ENCODE assay signal across 8 cellular contexts in genomic region chr17:18681767-18682571, GRCh38. TPM values are rescaled to one million over a fixed set of nuclear protein-coding genes. Genes with fewer than 3 reads are reported as not detected.
DNase-seq lines count a peak whose midpoint lies in the region; ATAC-seq and TF ChIP-seq lines count a peak whose summit lies in the region.
"Not testable (repeated sequence)": the region's sequence is repeated elsewhere in the genome, so short reads cannot be mapped to it uniquely, and the experiment has no call there.

FOXO3B (minus strand) TSS chr17:18682314; CDS start chr17:18681651, 663 bp downstream.

- not testable (repeated sequence) for H3K9me3 ChIP-seq in aorta (ENCODE audit: control insufficient read depth, low read length)

- BruUV-seq in MCF 10A (replicated peaks; lab: Mats Ljungman, UMichigan): TSS peak; percentile 56

- not testable (repeated sequence) for H3K27me3 Mint-ChIP-seq in MCF 10A (ENCODE audit: insufficient read depth, unreplicated experiment)

- not testable (repeated sequence) for H3K27ac Mint-ChIP-seq in MCF 10A (ENCODE audit: low read depth, unreplicated experiment)

- H3K4me1 Mint-ChIP-seq in MCF 10A (ENCODE audit: insufficient read depth, unreplicated experiment): not testable (repeated sequence)

- not testable (repeated sequence) for H3K4me1 ChIP-seq in aorta (ENCODE audit: control insufficient read depth in 1 of 2, insufficient read depth in 2 of 2, low read length in 2 of 2)

- DNase-seq in NCI-H2107 treated with DMSO at 0.1 percent for 48 hours (lab: John Stamatoyannopoulos, UW; ENCODE audit: unreplicated experiment): peak; percentile 55
- peak; percentile 77 for DNase-seq in UCSD-AML1 (lab: John Stamatoyannopoulos, UW; ENCODE audit: unreplicated experiment)
- peak; percentile 91 for DNase-seq in MCF 10A (ENCODE audit: unreplicated experiment)
- peak; percentile 62 for DNase-seq in iPS DF 4.7 (ENCODE audit: extremely low read depth, low spot score)
- peak; percentile 86 for DNase-seq in retinal pigment epithelial cell (ENCODE audit: low read depth)
- peak; percentile 94 to 96 for DNase-seq in aorta

- H3K4me3 ChIP-seq in retinal pigment epithelial cell (ENCODE audit: low read length) (peak within 1 kb of the TSS; percentile 61), aorta (ENCODE audit: low read length in 2 of 2) (peak within 1 kb of the TSS; percentile 18 to 46)

- not testable (repeated sequence) for H3K27me3 ChIP-seq in aorta (ENCODE audit: control insufficient read depth in 1 of 2, insufficient read depth in 2 of 2, low read length in 1 of 2)

- H3K9me3 Mint-ChIP-seq in MCF 10A (ENCODE audit: unreplicated experiment): not testable (repeated sequence)

- not testable (repeated sequence) for H3K36me3 Mint-ChIP-seq in MCF 10A (ENCODE audit: insufficient read depth, unreplicated experiment)

- H3K27ac ChIP-seq in aorta (ENCODE audit: low read depth in 1 of 2, low read length in 2 of 2): not testable (repeated sequence)

- CTCF ChIA-PET in MCF 10A (lab: Yijun Ruan, JAX): not testable (repeated sequence)

- WGBS in aorta, 2 donors: 0 to 1% methylated on average over 28 to 54 of the region's 58 CpGs

- peak within 1 kb of the TSS; percentile 79 for H3K4me3 Mint-ChIP-seq in MCF 10A (ENCODE audit: unreplicated experiment)

- not testable (repeated sequence) for TF ChIP-seq CTCF in MCF 10A (IDR thresholded peaks at IDR 0.05; ENCODE audit: unreplicated experiment); retinal pigment epithelial cell (conservative IDR thresholded peaks at IDR 0.05; ENCODE audit: low read depth, low read length)

- intact Hi-C loops in MCF 10A (cut with micrococcal nuclease); aorta (cut with DNase I): not testable (repeated sequence)

- not testable (repeated sequence) for H3K36me3 ChIP-seq in aorta (ENCODE audit: control insufficient read depth in 1 of 2, insufficient read depth in 2 of 2, low read length in 1 of 2)

- POLR2A ChIA-PET in MCF 10A (lab: Yijun Ruan, JAX): not testable (repeated sequence)

- peak; percentile 68 for ATAC-seq in GM18858 (IDR thresholded peaks at IDR 0.05; ENCODE audit: unreplicated experiment)
- peak; percentile 90 for ATAC-seq in HG03045 (IDR thresholded peaks at IDR 0.05; ENCODE audit: unreplicated experiment)
- peak; percentile 93 for ATAC-seq in aorta (ENCODE audit: low FRiP score)

RNA-seq across cellular contexts. Expression of gene FOXO3B, which starts in this region (rescaled TPM):
- 3.3 and 3.7 TPM in 2 replicates for total RNA-seq in MCF 10A (2022)
- 1 to 10 TPM; 3.5 to 5.2 TPM for total RNA-seq in aorta
- under 1 TPM in 1 of 2 donors, not detected in 1; 0.95 TPM for polyA plus RNA-seq in aorta
